9 cellular contexts compared by ENCODE assay signal in genomic region chr14:28599605-28600004, GRCh38.
"Had no signal": no experiment of that assay in that cellular context is flagged by ENCODE, and none has a peak within 500 bp of the region (broad histone marks: within the 10 kb centered on the region; RNA-seq: fewer than 3 reads in every experiment).

No MANE protein-coding gene starts in this region.

- H3K36me3 ChIP-seq: HAP-1 had no signal

- H3K4me1 ChIP-seq: HAP-1 had no signal

- H3K27ac ChIP-seq: GM23248, HL-60, KMS-11 had no signal

- H2AFZ ChIP-seq: GM23248 had no signal

- H3K9me3 ChIP-seq: HAP-1 had no signal

- ATAC-seq: HCT116 had no signal

- DNase-seq: GM23248, GOT3, H7, HFFc6, KBM-7 had no signal

- H3K9ac ChIP-seq: GM23248, KMS-11 had no signal

- H3K4me2 ChIP-seq: KMS-11 had no signal

- H3K4me3 ChIP-seq: GM23248, HAP-1 had no signal
